In genomic region chr1:21659099-21659923, GRCh38 we compare ENCODE assay signal across 1 cellular context.
TF ChIP-seq lines count a peak whose summit lies in the region.

No MANE protein-coding gene starts in this region.

TF ChIP-seq in K562, 482 proteins besides CTCF, POLR2A, EP300 and RAD21 (continued from another document and continues in another):
- TF ChIP-seq ZNF592 (IDR thresholded peaks at IDR 0.05), result peak; percentile 80
- TF ChIP-seq NR0B1 (IDR thresholded peaks at IDR 0.05; ENCODE audit: partially characterized antibody), result no peak
- TF ChIP-seq ZNF639 (CRISPR knock-in tag; conservative IDR thresholded peaks at IDR 0.05 in 1 of 2, IDR thresholded peaks at IDR 0.05 in 1 of 2), result peak in 1 of 2 experiments; percentile 74; a peak in 1 of 4 replicates
- TF ChIP-seq KHSRP (IDR thresholded peaks at IDR 0.05), result no peak
- TF ChIP-seq CCNT2 (IDR thresholded peaks at IDR 0.05; ENCODE audit: borderline replicate concordance, extremely low read depth, insufficient read length, low read depth, low read length), result peak; percentile 88
- TF ChIP-seq MAX (CRISPR knock-in tag; IDR thresholded peaks at IDR 0.05), result peak; percentile 91
- peak; percentile 56; the same call in 1 of the 2 replicates for TF ChIP-seq NCOR1 (IDR thresholded peaks at IDR 0.05)
- TF ChIP-seq NR2C2 (CRISPR knock-in tag; IDR thresholded peaks at IDR 0.05), result peak; percentile 80
- TF ChIP-seq NR2C2 (tag; IDR thresholded peaks at IDR 0.05), result no peak
- 0 out of 2 replicates have a peak, but pooled peaks have one; percentile 18 for TF ChIP-seq GATA2 (CRISPR knock-in tag; IDR thresholded peaks at IDR 0.05)
- no peak for TF ChIP-seq ATF3 (IDR thresholded peaks at IDR 0.05)
- TF ChIP-seq ATF3 (CRISPR knock-in tag; conservative IDR thresholded peaks at IDR 0.05), result peak; percentile 92
- TF ChIP-seq VEZF1 (CRISPR knock-in tag; IDR thresholded peaks at IDR 0.05), result peak; percentile 96
- 0 out of 2 replicates have a peak, but pooled peaks have one; percentile 53 for TF ChIP-seq DDX20 (tag; IDR thresholded peaks at IDR 0.05; ENCODE audit: low read depth)
- no peak for TF ChIP-seq GABPB2 (CRISPR knock-in tag; conservative IDR thresholded peaks at IDR 0.05)
- peak; percentile 99 for TF ChIP-seq MIER1 (IDR thresholded peaks at IDR 0.05; ENCODE audit: low read depth)
- TF ChIP-seq CREB3 (tag; conservative IDR thresholded peaks at IDR 0.05; ENCODE audit: low read depth), result 0 out of 2 replicates have a peak, but pooled peaks have one; percentile 39
- 0 out of 2 replicates have a peak, but pooled peaks have one; percentile 13 for TF ChIP-seq SUPT5H (IDR thresholded peaks at IDR 0.05)
- no peak for TF ChIP-seq ETS2 (tag; IDR thresholded peaks at IDR 0.05; ENCODE audit: borderline replicate concordance, poor library complexity, severe bottlenecking)
- peak; percentile 91 for TF ChIP-seq ETS1 (conservative IDR thresholded peaks at IDR 0.05; ENCODE audit: control insufficient read depth, low read depth, low read length)
- peak; percentile 65; the same call in 1 of the 2 replicates for TF ChIP-seq ZBTB17 (CRISPR knock-in tag; IDR thresholded peaks at IDR 0.05)
- TF ChIP-seq ZNF143 (CRISPR knock-in tag; IDR thresholded peaks at IDR 0.05), result peak; percentile 56; the same call in 1 of the 2 replicates
- TF ChIP-seq ZBTB11 (CRISPR knock-in tag; IDR thresholded peaks at IDR 0.05), result peak in 1 of 3 experiments; percentile 74; a peak in 2 of 6 replicates
- 0 out of 2 replicates have a peak, but pooled peaks have one; percentile 17 for TF ChIP-seq KDM2B (CRISPR knock-in tag; IDR thresholded peaks at IDR 0.05)
- peak; percentile 69 for TF ChIP-seq JUND (IDR thresholded peaks at IDR 0.05; ENCODE audit: borderline replicate concordance, low read depth, low read length)
- peak; percentile 42; the same call in 1 of the 3 replicates for TF ChIP-seq JUND (tag; IDR thresholded peaks at IDR 0.05; ENCODE audit: borderline replicate concordance, low read depth, low read length)
- TF ChIP-seq KLF16 (IDR thresholded peaks at IDR 0.05), result peak; percentile 81
- TF ChIP-seq E2F3 (CRISPR knock-in tag; IDR thresholded peaks at IDR 0.05), result peak; percentile 11; the same call in 1 of the 2 replicates
- no peak for TF ChIP-seq HNRNPH1 (optimal IDR thresholded peaks at IDR 0.05; ENCODE audit: low read depth, low read length)
- TF ChIP-seq STAT6 (CRISPR knock-in tag; IDR thresholded peaks at IDR 0.05), result peak; percentile 61; the same call in 1 of the 2 replicates
- TF ChIP-seq ZBTB26 (CRISPR knock-in tag; IDR thresholded peaks at IDR 0.05), result no peak
- TF ChIP-seq ZNF583 (CRISPR knock-in tag; IDR thresholded peaks at IDR 0.05), result peak; percentile 85
- TF ChIP-seq ATF1 (CRISPR knock-in tag; IDR thresholded peaks at IDR 0.05), result 0 out of 2 replicates have a peak, but pooled peaks have one; percentile 29
- peak; percentile 70 for TF ChIP-seq ATF1 (tag; IDR thresholded peaks at IDR 0.05)
- TF ChIP-seq ZNF707 (CRISPR knock-in tag; conservative IDR thresholded peaks at IDR 0.05), result no peak
- no peak for TF ChIP-seq DNMT1 (IDR thresholded peaks at IDR 0.05)
- peak; percentile 84 for TF ChIP-seq SPI1 (IDR thresholded peaks at IDR 0.05; ENCODE audit: borderline replicate concordance, low read depth, low read length)
